ENCODE assay signal across 20 cellular contexts in genomic region chr5:12934722-12935121, GRCh38.
A peak's percentile ranks its signal among the peaks of the same experiment; 100 is the strongest.
DNase-seq lines count a peak whose midpoint lies in the region; ATAC-seq and TF ChIP-seq lines count a peak whose summit lies in the region.
"Had no signal": no experiment of that assay in that cellular context is flagged by ENCODE, and none has a peak within 500 bp of the region (broad histone marks: within the 10 kb centered on the region; RNA-seq: fewer than 3 reads in every experiment).

No MANE protein-coding gene starts in this region.

- CTCF ChIA-PET in IMR-90 (lab: Yijun Ruan, JAX) (no interaction called here), RWPE1 (lab: Yijun Ruan, JAX) (no interaction called here)

- in situ Hi-C loops in IMR-90 (cut with MboI; ENCODE audit: low sequenced_read_pairs), result no loop called here

- WGBS in IMR-90 (ENCODE audit: extremely low coverage in 2 of 2, insufficient read length in 1 of 2), 2 experiments, result no CpG with 5 or more reads among the region's 1 CpG
- 88% methylated on average over 1 of the region's 1 CpG for WGBS in hepatocyte (ENCODE audit: low lambda C conversion rate, missing lambda C conversion rate)
- WGBS in endodermal cell (ENCODE audit: insufficient coverage in 1 of 2, insufficient read length in 1 of 2), 2 experiments, result 100% methylated on average over 1 of the region's 1 CpG; no CpG with 5 or more reads in 1 of the 2 experiments

- H3K4me2 ChIP-seq in IMR-90 (ENCODE audit: low read depth, low read length) (no peak overlapping the region), hepatocyte (no peak overlapping the region)

- H3K9me3 ChIP-seq in IMR-90 (ENCODE audit: control insufficient read depth, insufficient read depth, low read length), result peaks cover 20% of the 10 kb centered on the region; the same call in 1 of the 2 replicates
- no peaks in the 10 kb centered on the region for H3K9me3 ChIP-seq in hepatocyte (ENCODE audit: low read depth)
- H3K9me3 ChIP-seq in endodermal cell (ENCODE audit: control insufficient read depth, low read length), result no peaks in the 10 kb centered on the region

- no peaks in the 10 kb centered on the region for H3K9me2 ChIP-seq in hepatocyte (replicated peaks; ENCODE audit: insufficient read depth)

- no peaks in the 10 kb centered on the region for H3K27me3 Mint-ChIP-seq in endodermal cell (ENCODE audit: insufficient read depth)
- H3K27me3 Mint-ChIP-seq: activated CD4-positive, alpha-beta T cell treated with anti-CD3 and anti-CD28 coated beads, Interleukin-2, amount 10 ng/mL, durations not matched to agents 7 days and 5 days; activated naive CD8-positive, alpha-beta T cell treated with anti-CD3 and anti-CD28 coated beads, Interleukin-2, amount 50 U/mL, for 24 hours; brain; stimulated activated naive CD8-positive, alpha-beta T cell treated with anti-CD3 and anti-CD28 coated beads, Interleukin-15, Interleukin-2, amounts not matched to agents 100 ng/mL and 50 ng/mL, for 24 hours had no signal

- H3K56ac ChIP-seq in IMR-90 (ENCODE audit: extremely low read depth, insufficient read depth, low read length), result no peak overlapping the region

- no peak overlapping the region for H3K27ac ChIP-seq in IMR-90 (ENCODE audit: insufficient read depth, low read length)
- H3K27ac ChIP-seq in RWPE1, result no peak overlapping the region
- H3K27ac ChIP-seq in hepatocyte, result no peak overlapping the region
- H3K27ac ChIP-seq in endodermal cell (ENCODE audit: low read depth, low read length), result no peak overlapping the region
- H3K27ac ChIP-seq: parathyroid adenoma had no signal

- no peaks in the 10 kb centered on the region for H3K79me1 ChIP-seq in IMR-90 (ENCODE audit: low read depth in 1 of 2, low read length in 2 of 2)

- no peak overlapping the region for H2BK5ac ChIP-seq in IMR-90 (ENCODE audit: low read depth, low read length, poor library complexity, severe bottlenecking)

- H3K27ac Mint-ChIP-seq in endodermal cell, result no peak overlapping the region
- H3K27ac Mint-ChIP-seq: activated CD4-positive, alpha-beta T cell treated with anti-CD3 and anti-CD28 coated beads, Interleukin-2, amount 10 ng/mL, durations not matched to agents 7 days and 5 days; activated naive CD8-positive, alpha-beta T cell treated with anti-CD3 and anti-CD28 coated beads, Interleukin-2, amount 50 U/mL, for 24 hours; nephron; stimulated activated naive CD8-positive, alpha-beta T cell treated with anti-CD3 and anti-CD28 coated beads, Interleukin-15, Interleukin-2, amounts not matched to agents 100 ng/mL and 50 ng/mL, for 24 hours; type B pancreatic cell had no signal

- H3K4me1 Mint-ChIP-seq in endodermal cell, result peaks cover 2% of the 10 kb centered on the region
- H3K4me1 Mint-ChIP-seq: activated CD4-positive, alpha-beta T cell treated with anti-CD3 and anti-CD28 coated beads, Interleukin-2, amount 10 ng/mL, durations not matched to agents 7 days and 5 days; activated naive CD8-positive, alpha-beta T cell treated with anti-CD3 and anti-CD28 coated beads, Interleukin-2, amount 50 U/mL, for 24 hours; brain; nephron had no signal

- intact Hi-C loops in IMR-90 (cut with micrococcal nuclease), result no loop called here

- TF ChIP-seq RAD21 in IMR-90 (IDR thresholded peaks at IDR 0.05; ENCODE audit: low read length), result no peak

- H3K18ac ChIP-seq in IMR-90 (ENCODE audit: low read depth, low read length), result no peak overlapping the region

- H3K9ac ChIP-seq in IMR-90 (ENCODE audit: low read depth, low read length), result no peak overlapping the region
- no peak overlapping the region for H3K9ac ChIP-seq in endodermal cell (ENCODE audit: extremely low read depth, low read length, poor library complexity, severe bottlenecking)
- H3K9ac ChIP-seq: parathyroid adenoma had no signal

- no peak overlapping the region for H2BK20ac ChIP-seq in IMR-90 (ENCODE audit: low read depth, low read length)

- no peaks in the 10 kb centered on the region for H3K9me1 ChIP-seq in IMR-90 (ENCODE audit: insufficient read depth, low read length)

- H3K4me1 ChIP-seq in IMR-90 (ENCODE audit: control insufficient read depth, insufficient read depth, low read length) (no peaks in the 10 kb centered on the region), hepatocyte (ENCODE audit: insufficient read depth) (no peaks in the 10 kb centered on the region), endodermal cell (ENCODE audit: control insufficient read depth, insufficient read depth, low read length) (no peaks in the 10 kb centered on the region)
- H3K4me1 ChIP-seq: parathyroid adenoma had no signal

- H3K14ac ChIP-seq in IMR-90 (replicated peaks; ENCODE audit: low read depth, low read length), result no peak overlapping the region

- H4K20me1 ChIP-seq in IMR-90 (ENCODE audit: insufficient read depth, low read length) (no peaks in the 10 kb centered on the region), hepatocyte (ENCODE audit: insufficient read depth, poor library complexity, severe bottlenecking) (no peaks in the 10 kb centered on the region)

- H4K5ac ChIP-seq in IMR-90 (ENCODE audit: low read depth, low read length), result no peak overlapping the region

- no peak overlapping the region for H3K4ac ChIP-seq in IMR-90 (ENCODE audit: low read depth, low read length)

- no peak overlapping the region for H2BK120ac ChIP-seq in IMR-90 (ENCODE audit: low read depth, low read length)

- no peaks in the 10 kb centered on the region for H3K36me3 ChIP-seq in IMR-90 (ENCODE audit: control insufficient read depth, insufficient read depth, low read length)
- H3K36me3 ChIP-seq in hepatocyte (replicated peaks; ENCODE audit: insufficient read depth, low read depth), result no peaks in the 10 kb centered on the region
- no peaks in the 10 kb centered on the region for H3K36me3 ChIP-seq in endodermal cell (ENCODE audit: control insufficient read depth, insufficient read depth, low read length)

- H2AK9ac ChIP-seq in IMR-90 (replicated peaks; ENCODE audit: low read depth, low read length, poor library complexity), result no peak overlapping the region

- BruUV-seq in IMR-90 (replicated peaks; lab: Mats Ljungman, UMichigan), result no TSS peak

- H3K4me3 ChIP-seq in IMR-90 (ENCODE audit: insufficient read depth, low read depth, low read length), result no peak overlapping the region
- H3K4me3 ChIP-seq in hepatocyte, result no peak overlapping the region
- no peak overlapping the region for H3K4me3 ChIP-seq in endodermal cell (ENCODE audit: low read length)

- H3K79me2 ChIP-seq in hepatocyte, result no peaks in the 10 kb centered on the region
- H3K79me2 ChIP-seq: parathyroid adenoma had no signal

- dilution Hi-C loops in IMR-90 (cut with HindIII; ENCODE audit: low sequenced_read_pairs, unreplicated experiment), result no loop called here

- no peak overlapping the region for H2AK5ac ChIP-seq in IMR-90 (ENCODE audit: low read depth, low read length)

- peak; percentile 10 for DNase-seq in ELR (ENCODE audit: low read depth)
- DNase-seq in IMR-90, result no peak
- peak; percentile 6 for DNase-seq in RWPE1 (ENCODE audit: low spot score)
- DNase-seq in hepatocyte (ENCODE audit: low spot score), result peak; percentile 10
- no peak for DNase-seq in kidney glomerular epithelial cell (lab: John Stamatoyannopoulos, UW)
- no peak for DNase-seq in endodermal cell
- DNase-seq: activated CD4-positive, alpha-beta T cell treated with anti-CD3 and anti-CD28 coated beads, Interleukin-2, amount 10 ng/mL, durations not matched to agents 7 days and 5 days; activated effector memory CD4-positive, alpha-beta T cell treated with Interleukin-2 at 50 U/mL for 16 hours; activated naive CD8-positive, alpha-beta T cell treated with anti-CD3 and anti-CD28 coated beads, Interleukin-2, amount 50 U/mL, for 24 hours; cortex of kidney; erythroblast; left cardiac atrium; NCI-H2107; stimulated activated CD4-positive, alpha-beta T cell treated with anti-CD3 and anti-CD28 coated beads, Interleukin-1b, Interleukin-23, amount 100 ng/mL, for 48 hours had no signal

- no peak for TF ChIP-seq POLR2A in IMR-90 (IDR thresholded peaks at IDR 0.05; ENCODE audit: low read depth, low read length)

- POLR2A ChIA-PET in IMR-90 (lab: Charles Lee; ENCODE audit: unreplicated experiment), result no interaction called here
- POLR2A ChIA-PET in RWPE1 (lab: Yijun Ruan, JAX; ENCODE audit: low non-redundant PET), result no interaction called here

- no peak overlapping the region for H3K4me3 Mint-ChIP-seq in endodermal cell
- H3K4me3 Mint-ChIP-seq: activated CD4-positive, alpha-beta T cell treated with anti-CD3 and anti-CD28 coated beads, Interleukin-2, amount 10 ng/mL, durations not matched to agents 7 days and 5 days; activated naive CD8-positive, alpha-beta T cell treated with anti-CD3 and anti-CD28 coated beads, Interleukin-2, amount 50 U/mL, for 24 hours; brain; nephron; stimulated activated naive CD8-positive, alpha-beta T cell treated with anti-CD3 and anti-CD28 coated beads, Interleukin-15, Interleukin-2, amounts not matched to agents 100 ng/mL and 50 ng/mL, for 24 hours; type B pancreatic cell had no signal

- H3K9me3 Mint-ChIP-seq in endodermal cell, result no peaks in the 10 kb centered on the region
- H3K9me3 Mint-ChIP-seq: nephron, type B pancreatic cell had no signal

- no peak overlapping the region for H3K23ac ChIP-seq in IMR-90 (ENCODE audit: low read depth, low read length)

- no peak overlapping the region for H4K91ac ChIP-seq in IMR-90 (ENCODE audit: insufficient read depth, low read depth, low read length)

- no peak for ATAC-seq in IMR-90 (ENCODE audit: low read depth)
- ATAC-seq in HG02571 (IDR thresholded peaks at IDR 0.05; ENCODE audit: unreplicated experiment), result no peak
- ATAC-seq: activated naive CD8-positive, alpha-beta T cell treated with anti-CD3 and anti-CD28 coated beads, Interleukin-2, amount 50 U/mL, for 24 hours; left cardiac atrium had no signal

- H3K27me3 ChIP-seq in IMR-90 (ENCODE audit: control insufficient read depth, insufficient read depth, low read length) (no peaks in the 10 kb centered on the region), hepatocyte (no peaks in the 10 kb centered on the region), endodermal cell (ENCODE audit: control insufficient read depth, insufficient read depth, low read length, poor library complexity, severe bottlenecking) (no peaks in the 10 kb centered on the region)

- H2AFZ ChIP-seq in IMR-90 (replicated peaks; ENCODE audit: low read length, poor library complexity), result no peak overlapping the region
- no peak overlapping the region for H2AFZ ChIP-seq in hepatocyte
- H2AFZ ChIP-seq: parathyroid adenoma had no signal

- no peaks in the 10 kb centered on the region for H3K36me3 Mint-ChIP-seq in endodermal cell (ENCODE audit: low read depth)
- H3K36me3 Mint-ChIP-seq: brain, type B pancreatic cell had no signal

- H2BK15ac ChIP-seq in IMR-90 (ENCODE audit: low read depth, low read length), result no peak overlapping the region

- TF ChIP-seq CTCF in IMR-90 (conservative IDR thresholded peaks at IDR 0.05; ENCODE audit: low read depth, low read length) (no peak), RWPE1 (conservative IDR thresholded peaks at IDR 0.05; ENCODE audit: low read depth) (no peak), hepatocyte (IDR thresholded peaks at IDR 0.05; ENCODE audit: poor library complexity) (no peak), endodermal cell (conservative IDR thresholded peaks at IDR 0.05) (no peak)

- no peak overlapping the region for H4K8ac ChIP-seq in IMR-90 (ENCODE audit: low read depth in 2 of 2, low read length in 2 of 2)

TF ChIP-seq in IMR-90, 13 proteins besides CTCF, POLR2A, EP300 and RAD21 (continues in another document):
- no peak for TF ChIP-seq MAZ (IDR thresholded peaks at IDR 0.05; ENCODE audit: borderline replicate concordance, low read depth, low read length)

Comparison
In these comparisons a context has a peak if more than half of its experiments do, and no peak if none do; other contexts are left out.
1. DNase-seq: peak in ELR (single experiment), RWPE1 (single experiment) and hepatocyte (single experiment); none in IMR-90 (single experiment), kidney glomerular epithelial cell (single experiment) and endodermal cell (single experiment).